In genomic region chr12:64385468-64385867, GRCh38 we compare ENCODE assay signal across 10 cellular contexts. TPM values are rescaled to one million over a fixed set of nuclear protein-coding genes. Genes with fewer than 3 reads are reported as not detected.
DNase-seq lines count a peak whose midpoint lies in the region; ATAC-seq, FAIRE-seq and TF ChIP-seq lines count a peak whose summit lies in the region.
"Had no signal": no experiment of that assay in that cellular context is flagged by ENCODE, and none has a peak within 500 bp of the region (broad histone marks: within the 10 kb centered on the region; RNA-seq: fewer than 3 reads in every experiment).

No MANE protein-coding gene starts in this region.

- CTCF ChIA-PET in T-cell (lab: Charles Lee), result interaction anchor here in 1 of 2 donors (0.5 kb wide), 1 partner anchor 222 kb away, joined by 3 read pairs; no protein-coding TSS in a partner anchor
- CTCF ChIA-PET in K562 (lab: Yijun Ruan, JAX; ENCODE audit: low intra/inter-chr PET ratio), result no interaction called here

- intact Hi-C loops in K562 (cut with micrococcal nuclease), result no loop called here

- TF ChIP-seq POLR2A in K562 (conservative IDR thresholded peaks at IDR 0.05), result no peak

- no peaks in the 10 kb centered on the region for H3K79me2 ChIP-seq in K562 (ENCODE audit: control insufficient read depth, insufficient read depth, low read length)

- ATAC-seq in T-cell (replicated peaks in 1 of 4), result peak; percentile 35 to 43 (median 36)
- ATAC-seq in K562, result no peak
- ATAC-seq in HG02571 (IDR thresholded peaks at IDR 0.05; ENCODE audit: unreplicated experiment), result no peak

- H2AFZ ChIP-seq in K562 (ENCODE audit: low read depth, low read length), result no peak overlapping the region

- peaks cover 33 to 37% (median 34%) of the 10 kb centered on the region in 3 donors for H3K4me1 Mint-ChIP-seq in T-cell

- H3K36me3 Mint-ChIP-seq in T-cell, result peaks cover 3% of the 10 kb centered on the region

- peak; percentile 90 for DNase-seq in GOT3 (lab: John Stamatoyannopoulos, UW)
- no peak for DNase-seq in T-cell
- DNase-seq in K562 (ENCODE audit: extremely low read depth in 1 of 4, low spot score in 3 of 4), result no peak
- DNase-seq in stimulated activated CD4-positive, alpha-beta T cell treated with anti-CD3 and anti-CD28 coated beads, Interleukin-1b, Interleukin-23, amount 100 ng/mL, for 48 hours, result peak; percentile 69
- no peak for DNase-seq in GDM1 (lab: John Stamatoyannopoulos, UW)
- no peak for DNase-seq in NCI-H1048 (lab: John Stamatoyannopoulos, UW)
- no peak for DNase-seq in C1 segment of cervical spinal cord (lab: John Stamatoyannopoulos, UW)
- DNase-seq: hypothalamus, sigmoid colon had no signal

- no peak overlapping the region for H3K4me2 ChIP-seq in K562 (ENCODE audit: insufficient read depth, low read length)

- H3K27ac Mint-ChIP-seq in T-cell, result peak overlapping the region; percentile 89 to 96

- H3K27me3 ChIP-seq in K562 (ENCODE audit: control insufficient read depth in 2 of 2, insufficient read depth in 2 of 2, low read length in 2 of 2), result peaks cover 0 to 8% of the 10 kb centered on the region in 2 experiments; a peak in 2 of 5 replicates

- TF ChIP-seq RAD21 in K562 (CRISPR knock-in tag; conservative IDR thresholded peaks at IDR 0.05 in 1 of 2, IDR thresholded peaks at IDR 0.05 in 1 of 2), result no peak

- POLR2A ChIA-PET in T-cell (lab: Charles Lee), result interaction anchor here in 1 of 2 donors (0.7 kb wide), 1 partner anchor 446 kb away, joined by 6 read pairs; no protein-coding TSS in a partner anchor
- POLR2A ChIA-PET in K562 (lab: Yijun Ruan, JAX), result interaction anchor here (0.6 kb wide), 1 partner anchor 8 kb away, joined by 3 read pairs; no protein-coding TSS in a partner anchor

- H3K9me3 Mint-ChIP-seq in T-cell, result peaks cover 5 to 9% (median 5%) of the 10 kb centered on the region in 3 donors

- 13% methylated on average over 2 of the region's 2 CpGs for WGBS in K562 (ENCODE audit: insufficient coverage, low coverage, missing lambda C conversion rate)

- no peak for TF ChIP-seq CTCF in K562 (IDR thresholded peaks at IDR 0.05 in 2 of 3, conservative IDR thresholded peaks at IDR 0.05 in 1 of 3; ENCODE audit: insufficient read depth in 2 of 3, low read depth in 1 of 3, low read length in 3 of 3)

- no peaks in the 10 kb centered on the region for H4K20me1 ChIP-seq in K562 (replicated peaks; ENCODE audit: control insufficient read depth, insufficient read depth, low read length)

- FAIRE-seq in K562 (lab: Jason Lieb, UNC), result no peak

- H3K9me3 ChIP-seq in K562 (replicated peaks; ENCODE audit: control insufficient read depth, insufficient read depth, low read depth, low read length), result 0 out of 2 replicates have a peak, but pooled peaks cover 4% of the 10 kb centered on the region

- H3K9ac ChIP-seq in K562 (ENCODE audit: insufficient read depth in 1 of 2, low read depth in 2 of 2, low read length in 2 of 2), result no peak overlapping the region

- H3K4me1 ChIP-seq in K562 (replicated peaks in 1 of 2; ENCODE audit: control insufficient read depth in 2 of 2, insufficient read depth in 2 of 2, low read length in 2 of 2), result peaks cover 0 to 10% of the 10 kb centered on the region in 2 experiments; a peak in 2 of 5 replicates

- no peak overlapping the region for H3K27ac ChIP-seq in K562 (ENCODE audit: extremely low read depth, low read depth, low read length)
- H3K27ac ChIP-seq: sigmoid colon had no signal

- H3K4me3 ChIP-seq in K562, result no peak overlapping the region
- H3K4me3 ChIP-seq: sigmoid colon had no signal

- BruUV-seq in K562 (replicated peaks; lab: Mats Ljungman, UMichigan), result no TSS peak

- H3K9me1 ChIP-seq in K562 (ENCODE audit: control insufficient read depth, insufficient read depth, low read length), result no peaks in the 10 kb centered on the region

- peak overlapping the region in 2 of 3 donors; percentile 46 to 48 for H3K4me3 Mint-ChIP-seq in T-cell

- no peak for TF ChIP-seq EP300 in K562 (IDR thresholded peaks at IDR 0.05; ENCODE audit: low read length)

- no peaks in the 10 kb centered on the region for H3K27me3 Mint-ChIP-seq in T-cell

- in situ Hi-C loops in K562 (cut with MboI), result loop anchor here (5.0 to 25.0 kb wide), 2 partner anchors 113 to 548 kb away; partner anchors contain the start of gene SRGAP1

- H3K36me3 ChIP-seq in K562 (ENCODE audit: control insufficient read depth, insufficient read depth, low read length), result no peaks in the 10 kb centered on the region
- H3K36me3 ChIP-seq: sigmoid colon had no signal

TF ChIP-seq in K562, 482 proteins besides CTCF, POLR2A, EP300 and RAD21:
- TF ChIP-seq ZBED1 (IDR thresholded peaks at IDR 0.05) (no peak), HMBOX1 (IDR thresholded peaks at IDR 0.05) (peak; percentile 42), FOSL1 (tag; conservative IDR thresholded peaks at IDR 0.05) (peak; percentile 36; the same call in 1 of the 2 replicates)
TF ChIP-seq in K562: peak in this region for 2.

RNA-seq across cellular contexts. Expression of gene C12orf56, which starts 5.1 kb away (rescaled TPM):
- total RNA-seq in T-cell (under 1 TPM in 4 of 5 donors, not detected in 1; 0.07 to 0.33 (median 0.24) TPM), K562 (2014; rRNA removed) (0.49 and 1.00 TPM in 2 replicates), K562 (2014; rRNA removed; fragmentation: Illumina TruSeq; extraction: Trizol) (1.2 and 1.4 TPM in 2 replicates), K562 (2015; rRNA removed; fragmentation: Illumina TruSeq; extraction: Trizol) (1.0 and 1.2 TPM in 2 replicates), K562 (2021) (0.40 and 0.98 TPM in 2 replicates)
- total RNA-seq in K562 (2011; cell fraction: chromatin; rRNA removed; ENCODE audit: low replicate concordance), result 0.69 and 1.3 TPM in 2 replicates
- total RNA-seq in K562 (2011; cell fraction: nucleolus; rRNA removed), result 0.26 TPM in 1 of 2 replicates, not detected in the other
- 0.29 TPM in 1 of 2 replicates, not detected in the other for total RNA-seq in K562 (2011; cell fraction: nucleoplasm; rRNA removed)
- polyA plus RNA-seq in K562 (2011; rRNA removed) (0.51 and 0.84 TPM in 2 replicates), K562 (2014; fragmentation: Illumina TruSeq; extraction: Trizol) (0.96 and 1.2 TPM in 2 replicates), K562 (2014; fragmentation: Nextera tagmentation; extraction: Ambion mirVana) (1 to 10 TPM; 3.2 to 4.8 TPM), K562 (2014; rRNA removed) (1.7 and 2.6 TPM in 2 replicates)
- 0.27 and 0.57 TPM in 2 replicates for polyA plus RNA-seq in K562 (2011; cell fraction: cytosol; rRNA removed)
- 0.14 and 0.55 TPM in 2 replicates for polyA plus RNA-seq in K562 (2011; cell fraction: nucleus; rRNA removed)
- 1.7 and 4.0 TPM in 2 replicates for polyA plus RNA-seq in K562 (2012)
- polyA minus RNA-seq in K562 (2011; rRNA and poly(A)+ RNA removed), result 0.15 and 0.39 TPM in 2 replicates
- polyA minus RNA-seq in K562 (2011; cell fraction: cytosol; rRNA and poly(A)+ RNA removed), result not detected in 2 replicates
- 0.11 and 0.13 TPM in 2 replicates for polyA minus RNA-seq in K562 (2011; cell fraction: nucleus; rRNA and poly(A)+ RNA removed)

RNA-seq across cellular contexts. Expression of gene XPOT, which starts 18.7 kb away (rescaled TPM):
- total RNA-seq in T-cell (10 to 100 TPM; 53.9 to 94.2 (median 81.3) TPM), K562 (2014; rRNA removed) (74.7 and 81.5 TPM in 2 replicates), K562 (2014; rRNA removed; fragmentation: Illumina TruSeq; extraction: Trizol) (123 and 136 TPM in 2 replicates), K562 (2015; rRNA removed; fragmentation: Illumina TruSeq; extraction: Trizol) (89.5 and 102 TPM in 2 replicates), K562 (2021) (141 and 144 TPM in 2 replicates)
- total RNA-seq in K562 (2011; cell fraction: chromatin; rRNA removed; ENCODE audit: low replicate concordance), result 187 and 428 TPM in 2 replicates
- total RNA-seq in K562 (2011; cell fraction: nucleolus; rRNA removed), result 80.2 and 98.4 TPM in 2 replicates
- 152 and 159 TPM in 2 replicates for total RNA-seq in K562 (2011; cell fraction: nucleoplasm; rRNA removed)
- polyA plus RNA-seq in K562 (2011; rRNA removed) (192 TPM in 2 replicates), K562 (2014; fragmentation: Illumina TruSeq; extraction: Trizol) (120 and 159 TPM in 2 replicates), K562 (2014; fragmentation: Nextera tagmentation; extraction: Ambion mirVana) (10 to 100 TPM; 26.2 to 35.8 TPM), K562 (2014; rRNA removed) (90.8 and 91.8 TPM in 2 replicates)
- polyA plus RNA-seq in K562 (2011; cell fraction: cytosol; rRNA removed), result 29.9 and 68.5 TPM in 2 replicates
- polyA plus RNA-seq in K562 (2011; cell fraction: nucleus; rRNA removed), result 105 and 267 TPM in 2 replicates
- 63.2 and 128 TPM in 2 replicates for polyA plus RNA-seq in K562 (2012)
- 159 and 207 TPM in 2 replicates for polyA minus RNA-seq in K562 (2011; rRNA and poly(A)+ RNA removed)
- 66.8 and 87.7 TPM in 2 replicates for polyA minus RNA-seq in K562 (2011; cell fraction: cytosol; rRNA and poly(A)+ RNA removed)
- polyA minus RNA-seq in K562 (2011; cell fraction: nucleus; rRNA and poly(A)+ RNA removed), result 61.0 and 145 TPM in 2 replicates

Comparison
In these comparisons a context has a peak if more than half of its experiments do, and no peak if none do; other contexts are left out.
1. DNase-seq: peak in GOT3 (single experiment) and stimulated activated CD4-positive, alpha-beta T cell treated with anti-CD3 and anti-CD28 coated beads, Interleukin-1b, Interleukin-23, amount 100 ng/mL, for 48 hours (single experiment); none in T-cell (0 of 34), K562 (0 of 4), GDM1 (single experiment), NCI-H1048 (single experiment) and C1 segment of cervical spinal cord (0 of 14).
2. ATAC-seq: peak in T-cell (4 of 4); none in K562 (single experiment) and HG02571 (single experiment).